8 cellular contexts compared by ENCODE assay signal in genomic region chr15:70258369-70259029, GRCh38.
DNase-seq lines count a peak whose midpoint lies in the region; ATAC-seq and TF ChIP-seq lines count a peak whose summit lies in the region.
"Had no signal": no experiment of that assay in that cellular context is flagged by ENCODE, and none has a peak within 500 bp of the region (broad histone marks: within the 10 kb centered on the region; RNA-seq: fewer than 3 reads in every experiment).

No MANE protein-coding gene starts in this region.

- DNase-seq in UCSD-AML1 (lab: John Stamatoyannopoulos, UW; ENCODE audit: unreplicated experiment) (peak; percentile 87), retina (no peak), NCI-H446 (lab: John Stamatoyannopoulos, UW) (no peak), NCI-H1417 treated with DMSO at 0.1 percent for 48 hours (lab: John Stamatoyannopoulos, UW) (no peak)
- DNase-seq in stimulated activated CD4-positive, alpha-beta T cell treated with anti-CD3 and anti-CD28 coated beads, Interleukin-15, amount 100 ng/mL, for 48 hours (ENCODE audit: low read depth in 2 of 2) = peak; percentile 77 to 82

- peaks cover 0 to 6% (median 3%) of the 10 kb centered on the region in 5 experiments for H3K9me3 Mint-ChIP-seq in brain

- H3K36me3 Mint-ChIP-seq in brain = no peaks in the 10 kb centered on the region

- H3K27me3 Mint-ChIP-seq in brain = peaks cover 28% of the 10 kb centered on the region

- H3K4me3 Mint-ChIP-seq in brain = no peak overlapping the region

- peak; percentile 37 for ATAC-seq in HG02798 (IDR thresholded peaks at IDR 0.05; ENCODE audit: poor library complexity, unreplicated experiment)
- ATAC-seq: Panc1 had no signal

- peaks cover 70% of the 10 kb centered on the region for H3K4me1 Mint-ChIP-seq in brain

- no peak for TF ChIP-seq CTCF in brain (conservative IDR thresholded peaks at IDR 0.05)

- peak overlapping the region in 3 of 5 experiments; percentile 38 to 88 (median 76) for H3K27ac Mint-ChIP-seq in brain

Comparison
In these comparisons a context has a peak if more than half of its experiments do, and no peak if none do; other contexts are left out.
1. DNase-seq: peak in UCSD-AML1 (single experiment) and stimulated activated CD4-positive, alpha-beta T cell treated with anti-CD3 and anti-CD28 coated beads, Interleukin-15, amount 100 ng/mL, for 48 hours (2 of 2); none in retina (single experiment), NCI-H446 (0 of 2) and NCI-H1417 treated with DMSO at 0.1 percent for 48 hours (single experiment).